9 cellular contexts compared by ENCODE assay signal in genomic region chr6:105135907-105136432, GRCh38. TPM values are rescaled to one million over a fixed set of nuclear protein-coding genes. Genes with fewer than 3 reads are reported as not detected.
DNase-seq lines count a peak whose midpoint lies in the region; ATAC-seq, FAIRE-seq and TF ChIP-seq lines count a peak whose summit lies in the region.
"Had no signal": no experiment of that assay in that cellular context is flagged by ENCODE, and none has a peak within 500 bp of the region (broad histone marks: within the 10 kb centered on the region; RNA-seq: fewer than 3 reads in every experiment).

No MANE protein-coding gene starts in this region.

- no peak for TF ChIP-seq POLR2A in prostate gland (IDR thresholded peaks at IDR 0.05)

- H4K20me1 ChIP-seq in SK-N-SH (ENCODE audit: insufficient read depth) = no peaks in the 10 kb centered on the region

- no peaks in the 10 kb centered on the region for H3K9me2 ChIP-seq in SK-N-SH

- H3K4me1 ChIP-seq in SK-N-SH (ENCODE audit: control insufficient read depth in 1 of 2, insufficient read depth in 2 of 2, low read depth in 1 of 2, low read length in 1 of 2) (peaks cover 0 to 8% of the 10 kb centered on the region in 2 experiments; a peak in 2 of 4 replicates), prostate gland (replicated peaks) (no peaks in the 10 kb centered on the region)

- ATAC-seq in HG03159 (IDR thresholded peaks at IDR 0.05; ENCODE audit: unreplicated experiment) (no peak), GM21381 (IDR thresholded peaks at IDR 0.05; ENCODE audit: unreplicated experiment) (no peak)

- TF ChIP-seq RAD21 in SK-N-SH (IDR thresholded peaks at IDR 0.05; ENCODE audit: low read length) = no peak

- H3F3A ChIP-seq in SK-N-SH (replicated peaks; ENCODE audit: insufficient read depth) = no peaks in the 10 kb centered on the region

- peak overlapping the region; percentile 92 for H3K4me2 ChIP-seq in SK-N-SH

- peaks cover 0 to 4% of the 10 kb centered on the region in 2 experiments for H3K36me3 ChIP-seq in SK-N-SH (replicated peaks in 1 of 2; ENCODE audit: control insufficient read depth in 1 of 2, insufficient read depth in 2 of 2, low read length in 1 of 2)
- no peaks in the 10 kb centered on the region for H3K36me3 ChIP-seq in prostate gland

- DNase-seq in DMS 273 (lab: John Stamatoyannopoulos, UW; ENCODE audit: unreplicated experiment) (peak; percentile 71), DMS 273 treated with DMSO at 0.1 percent for 48 hours (lab: John Stamatoyannopoulos, UW) (no peak), SK-N-SH (no peak), frontal cortex (ENCODE audit: low spot score in 2 of 2) (peak; percentile 30 to 57), prostate gland (ENCODE audit: low spot score) (no peak), posterior cingulate gyrus (no peak)

- H3K4me3 ChIP-seq in SK-N-SH (ENCODE audit: low read depth in 2 of 2, low read length in 1 of 2) = peak overlapping the region; percentile 85 to 90
- H3K4me3 ChIP-seq in prostate gland = peak overlapping the region; percentile 59 to 70

- POLR2A ChIA-PET in SK-N-SH (lab: Yijun Ruan, JAX) = no interaction called here

- peak overlapping the region; percentile 98 for H2AFZ ChIP-seq in SK-N-SH (ENCODE audit: low read depth)

- TF ChIP-seq CTCF in SK-N-SH (IDR thresholded peaks at IDR 0.05) (no peak), prostate gland (IDR thresholded peaks at IDR 0.05) (no peak)

- 10% methylated on average over 11 of the region's 24 CpGs for WGBS in SK-N-SH (ENCODE audit: low lambda C conversion rate)
- 17% methylated on average over 24 of the region's 24 CpGs for WGBS in prostate gland

- FAIRE-seq in frontal cortex (lab: Jason Lieb, UNC) = no peak

- CTCF ChIA-PET in SK-N-SH (lab: Yijun Ruan, JAX) = interaction anchor here (0.7 to 2.0 kb wide), 15 partner anchors 9 to 267 kb away, joined by 3 to 10 read pairs (median 4); partner anchors contain the start of gene PREP

- peak overlapping the region; percentile 75 for H3K9ac ChIP-seq in SK-N-SH

- no peaks in the 10 kb centered on the region for H3K9me3 ChIP-seq in SK-N-SH
- no peaks in the 10 kb centered on the region for H3K9me3 ChIP-seq in prostate gland

- peaks cover 28% of the 10 kb centered on the region for H3K79me2 ChIP-seq in SK-N-SH (ENCODE audit: insufficient read depth)

- intact Hi-C loops in prostate gland (cut with DNase I) (no loop called here), posterior cingulate gyrus (cut with DNase I) (no loop called here)

- TF ChIP-seq EP300 in SK-N-SH (IDR thresholded peaks at IDR 0.05; ENCODE audit: borderline replicate concordance in 1 of 2, low read depth in 1 of 2, low read length in 1 of 2) = no peak

- H3K27me3 ChIP-seq in SK-N-SH (ENCODE audit: insufficient read depth) (no peaks in the 10 kb centered on the region), prostate gland (replicated peaks; ENCODE audit: insufficient read depth) (no peaks in the 10 kb centered on the region)

- H3K27ac ChIP-seq in SK-N-SH (ENCODE audit: low read depth in 2 of 2, low read length in 1 of 2) (peak overlapping the region; percentile 50 to 82; a peak in 3 of 4 replicates), prostate gland (peak overlapping the region; percentile 64 to 67)
- H3K27ac ChIP-seq: 22Rv1 had no signal

TF ChIP-seq in SK-N-SH, 30 proteins besides CTCF, POLR2A, EP300 and RAD21:
- TF ChIP-seq MAX (IDR thresholded peaks at IDR 0.05; ENCODE audit: low read depth) (no peak), RCOR1 (IDR thresholded peaks at IDR 0.05; ENCODE audit: low read length) (no peak), ZBTB33 (IDR thresholded peaks at IDR 0.05; ENCODE audit: borderline replicate concordance, low read depth) (no peak), TAF1 (IDR thresholded peaks at IDR 0.05; ENCODE audit: borderline replicate concordance, low read depth, low read length) (no peak), RXRA (IDR thresholded peaks at IDR 0.05; ENCODE audit: borderline replicate concordance, low read depth) (no peak), CHD2 (IDR thresholded peaks at IDR 0.05; ENCODE audit: low read length, partially characterized antibody) (no peak), USF1 (IDR thresholded peaks at IDR 0.05; ENCODE audit: borderline replicate concordance, low read depth) (no peak), FOXM1 (IDR thresholded peaks at IDR 0.05; ENCODE audit: low read depth) (no peak), GABPA (IDR thresholded peaks at IDR 0.05; ENCODE audit: low read depth) (no peak), EZH2phosphoT487 (IDR thresholded peaks at IDR 0.05; ENCODE audit: borderline replicate concordance, low read depth) (no peak), FOSL2 (IDR thresholded peaks at IDR 0.05; ENCODE audit: borderline replicate concordance, low read depth) (no peak), NFIC (IDR thresholded peaks at IDR 0.05; ENCODE audit: borderline replicate concordance) (no peak), JUND (IDR thresholded peaks at IDR 0.05) (no peak), SMC3 (IDR thresholded peaks at IDR 0.05; ENCODE audit: low read depth, low read length) (no peak), PBX3 (IDR thresholded peaks at IDR 0.05) (no peak)

RNA-seq across cellular contexts. Expression of gene POPDC3, which starts 43.8 kb away (rescaled TPM):
- polyA plus RNA-seq in SK-N-SH (2012; rRNA removed) = 19.0 and 21.3 TPM in 2 replicates
- 30.6 and 38.1 TPM in 2 replicates for polyA plus RNA-seq in SK-N-SH (2012; cell fraction: cytosol; rRNA removed)
- 8.3 and 15.8 TPM in 2 replicates for polyA plus RNA-seq in SK-N-SH (2012; cell fraction: nucleus; rRNA removed)
- 5.3 TPM for total RNA-seq in frontal cortex
- 1 to 10 TPM in 1 of 2 donors, not detected in 1; 2.3 TPM for total RNA-seq in prostate gland

Comparison
In these comparisons a context has a peak if more than half of its experiments do, and no peak if none do; other contexts are left out.
1. DNase-seq: peak in DMS 273 (single experiment) and frontal cortex (2 of 2); none in DMS 273 treated with DMSO at 0.1 percent for 48 hours (single experiment), SK-N-SH (single experiment), prostate gland (single experiment) and posterior cingulate gyrus (0 of 10).